ENCODE assay signal across 14 cellular contexts in genomic region chr3:134216851-134217250, GRCh38. TPM values are rescaled to one million over a fixed set of nuclear protein-coding genes. Genes with fewer than 3 reads are reported as not detected.
DNase-seq lines count a peak whose midpoint lies in the region; ATAC-seq and TF ChIP-seq lines count a peak whose summit lies in the region.
"Had no signal": no experiment of that assay in that cellular context is flagged by ENCODE, and none has a peak within 500 bp of the region (broad histone marks: within the 10 kb centered on the region; RNA-seq: fewer than 3 reads in every experiment).

No MANE protein-coding gene starts in this region.

- DNase-seq in HCT116 (ENCODE audit: low read depth, low spot score) (no peak), NB4 (ENCODE audit: low read depth) (peak; percentile 4), DMS79 (lab: John Stamatoyannopoulos, UW) (no peak), retina (no peak)
- no peak for DNase-seq in effector memory CD8-positive, alpha-beta T cell
- peak; percentile 77 for DNase-seq in natural killer cell treated with Interleukin-12 subunit alpha and Interleukin-12 subunit beta and Interleukin-15 and Interleukin-18, amount 100 ng/mL, for 72 hours (ENCODE audit: low spot score)
- DNase-seq: ACHN; CD4-positive, CD25-positive, alpha-beta regulatory T cell; DMS 273 treated with DMSO at 0.1 percent for 48 hours; GOT3; H9 had no signal

- no peak for TF ChIP-seq CTCF in HCT116 (IDR thresholded peaks at IDR 0.05 in 2 of 3, conservative IDR thresholded peaks at IDR 0.05 in 1 of 3; ENCODE audit: borderline replicate concordance in 1 of 3, insufficient read depth in 1 of 3, low read depth in 2 of 3, low read length in 2 of 3)
- TF ChIP-seq CTCF in NB4 (IDR thresholded peaks at IDR 0.05; ENCODE audit: low read depth, low read length): no peak

- H3K4me2 ChIP-seq in HCT116 (ENCODE audit: low read length): no peak overlapping the region
- H3K4me2 ChIP-seq: BLaER1 treated with 17β-estradiol and CSF1 and Interleukin-3, amounts not matched to agents 10 nM and 100 nM had no signal

- peaks cover 14 to 39% of the 10 kb centered on the region in 2 donors for H3K4me1 Mint-ChIP-seq in effector memory CD8-positive, alpha-beta T cell (ENCODE audit: low read depth in 2 of 2)
- peaks cover 32 to 34% of the 10 kb centered on the region in 2 donors for H3K4me1 Mint-ChIP-seq in natural killer cell treated with Interleukin-12 subunit alpha and Interleukin-12 subunit beta and Interleukin-15 and Interleukin-18, amount 100 ng/mL, for 72 hours (ENCODE audit: low read depth in 2 of 2)

- CTCF ChIA-PET in HCT116 (lab: Charles Lee): no interaction called here

- no peaks in the 10 kb centered on the region for H3K27me3 ChIP-seq in HCT116 (ENCODE audit: insufficient read depth, low read length)
- H3K27me3 ChIP-seq: BLaER1 treated with 17β-estradiol and CSF1 and Interleukin-3, amounts not matched to agents 10 nM and 100 nM had no signal

- H2AFZ ChIP-seq in HCT116 (ENCODE audit: low read depth, low read length, poor library complexity, severe bottlenecking): no peak overlapping the region

- no peak overlapping the region for H3K4me3 ChIP-seq in HCT116 (replicated peaks in 1 of 2; ENCODE audit: low read depth in 1 of 2, low read length in 2 of 2)
- H3K4me3 ChIP-seq in NB4 (ENCODE audit: low read depth, low read length): no peak overlapping the region
- H3K4me3 ChIP-seq: BLaER1 treated with 17β-estradiol and CSF1 and Interleukin-3, amounts not matched to agents 10 nM and 100 nM had no signal

- H3K9me3 Mint-ChIP-seq in effector memory CD8-positive, alpha-beta T cell: no peaks in the 10 kb centered on the region
- H3K9me3 Mint-ChIP-seq in natural killer cell treated with Interleukin-12 subunit alpha and Interleukin-12 subunit beta and Interleukin-15 and Interleukin-18, amount 100 ng/mL, for 72 hours: no peaks in the 10 kb centered on the region
- H3K9me3 Mint-ChIP-seq: CD4-positive, CD25-positive, alpha-beta regulatory T cell; H9 had no signal

- TF ChIP-seq POLR2A in HCT116 (IDR thresholded peaks at IDR 0.05; ENCODE audit: borderline replicate concordance, extremely low read depth, insufficient read depth, insufficient read length) (no peak), NB4 (IDR thresholded peaks at IDR 0.05; ENCODE audit: extremely low read depth, insufficient read length) (no peak)

- no peaks in the 10 kb centered on the region for H3K27me3 Mint-ChIP-seq in effector memory CD8-positive, alpha-beta T cell
- H3K27me3 Mint-ChIP-seq in natural killer cell treated with Interleukin-12 subunit alpha and Interleukin-12 subunit beta and Interleukin-15 and Interleukin-18, amount 100 ng/mL, for 72 hours: peaks cover 0 to 14% of the 10 kb centered on the region in 2 donors
- H3K27me3 Mint-ChIP-seq: CD4-positive, CD25-positive, alpha-beta regulatory T cell had no signal

- H3K9me2 ChIP-seq in HCT116 (ENCODE audit: insufficient read depth): no peaks in the 10 kb centered on the region

- intact Hi-C loops in HCT116 (cut with micrococcal nuclease): loop anchor here (10.0 kb wide), 2 partner anchors 158 to 1492 kb away; partner anchors contain the start of genes AMOTL2 and NPHP3

- no peak for ATAC-seq in HCT116
- ATAC-seq in effector memory CD8-positive, alpha-beta T cell (replicated peaks): no peak
- ATAC-seq in natural killer cell treated with Interleukin-12 subunit alpha and Interleukin-12 subunit beta and Interleukin-15 and Interleukin-18, amount 100 ng/mL, for 72 hours: peak; percentile 94 to 98
- no peak for ATAC-seq in HG02852 (IDR thresholded peaks at IDR 0.05; ENCODE audit: unreplicated experiment)
- ATAC-seq: HepG2 had no signal

- no peaks in the 10 kb centered on the region for H3K36me3 ChIP-seq in HCT116 (ENCODE audit: control insufficient read depth in 1 of 2, insufficient read depth in 2 of 2, low read length in 2 of 2)

- H3K27ac Mint-ChIP-seq in effector memory CD8-positive, alpha-beta T cell: peak overlapping the region; percentile 38 to 82
- peak overlapping the region in 1 of 2 donors; percentile 17 for H3K27ac Mint-ChIP-seq in natural killer cell treated with Interleukin-12 subunit alpha and Interleukin-12 subunit beta and Interleukin-15 and Interleukin-18, amount 100 ng/mL, for 72 hours

- POLR2A ChIA-PET in HCT116 (lab: Charles Lee): no interaction called here

- no peaks in the 10 kb centered on the region for H4K20me1 ChIP-seq in HCT116 (ENCODE audit: insufficient read depth)

- TSS peak; percentile 19 for BruUV-seq in HCT116 (replicated peaks; lab: Mats Ljungman, UMichigan)

- no peak overlapping the region for H3K27ac ChIP-seq in HCT116 (ENCODE audit: low read depth, low read length)
- H3K27ac ChIP-seq: BLaER1 treated with 17β-estradiol and CSF1 and Interleukin-3, amounts not matched to agents 10 nM and 100 nM had no signal

- peaks cover 52% of the 10 kb centered on the region for H3K79me2 ChIP-seq in HCT116 (ENCODE audit: insufficient read depth, low read length)

- no peaks in the 10 kb centered on the region for H3K9me3 ChIP-seq in HCT116 (ENCODE audit: control insufficient read depth in 1 of 2, insufficient read depth in 1 of 2, low read depth in 1 of 2, low read length in 2 of 2)
- H3K9me3 ChIP-seq: BLaER1 treated with 17β-estradiol and CSF1 and Interleukin-3, amounts not matched to agents 10 nM and 100 nM had no signal

- no peaks in the 10 kb centered on the region for H3K4me1 ChIP-seq in HCT116 (ENCODE audit: control insufficient read depth in 1 of 2, insufficient read depth in 2 of 2, low read length in 2 of 2)

- TF ChIP-seq RAD21 in HCT116 (IDR thresholded peaks at IDR 0.05; ENCODE audit: low read depth): no peak

- RAD21 ChIA-PET in HCT116 (lab: Charles Lee; ENCODE audit: low non-redundant PET in 1 of 2, low total read pairs in 2 of 2, uncharacterized antibody in 2 of 2, unreplicated experiment in 2 of 2): no interaction called here

- peaks cover 7% of the 10 kb centered on the region for H3K36me3 Mint-ChIP-seq in effector memory CD8-positive, alpha-beta T cell (ENCODE audit: insufficient read depth)
- no peaks in the 10 kb centered on the region for H3K36me3 Mint-ChIP-seq in natural killer cell treated with Interleukin-12 subunit alpha and Interleukin-12 subunit beta and Interleukin-15 and Interleukin-18, amount 100 ng/mL, for 72 hours

- no peak overlapping the region for H3K4me3 Mint-ChIP-seq in effector memory CD8-positive, alpha-beta T cell
- H3K4me3 Mint-ChIP-seq in natural killer cell treated with Interleukin-12 subunit alpha and Interleukin-12 subunit beta and Interleukin-15 and Interleukin-18, amount 100 ng/mL, for 72 hours: peak overlapping the region; percentile 58
- H3K4me3 Mint-ChIP-seq: CD4-positive, CD25-positive, alpha-beta regulatory T cell; H9 had no signal

- no peak overlapping the region for H3K9ac ChIP-seq in HCT116 (ENCODE audit: low read length)
- H3K9ac ChIP-seq: BLaER1 treated with 17β-estradiol and CSF1 and Interleukin-3, amounts not matched to agents 10 nM and 100 nM had no signal

TF ChIP-seq in HCT116, 20 proteins besides CTCF, POLR2A, EP300 and RAD21:
- no peak for TF ChIP-seq SP1 (IDR thresholded peaks at IDR 0.05; ENCODE audit: low read depth)

RNA-seq across cellular contexts. Expression of gene RYK, which starts 33.8 kb away (rescaled TPM):
- 55.2 TPM for total RNA-seq in HCT116 (2021; ENCODE audit: unreplicated experiment)
- 26.6 and 34.7 TPM in 2 replicates for polyA plus RNA-seq in HCT116 (2012)
- 10 to 100 TPM; 20.6 to 20.8 TPM for total RNA-seq in natural killer cell treated with Interleukin-12 subunit alpha and Interleukin-12 subunit beta and Interleukin-15 and Interleukin-18, amount 100 ng/mL, for 72 hours

Comparison
In these comparisons a context has a peak if more than half of its experiments do, and no peak if none do; other contexts are left out.
1. ATAC-seq: peak in natural killer cell treated with Interleukin-12 subunit alpha and Interleukin-12 subunit beta and Interleukin-15 and Interleukin-18, amount 100 ng/mL, for 72 hours (2 of 2); none in HCT116 (single experiment), effector memory CD8-positive, alpha-beta T cell (single experiment) and HG02852 (single experiment).
2. DNase-seq: peak in NB4 (single experiment) and natural killer cell treated with Interleukin-12 subunit alpha and Interleukin-12 subunit beta and Interleukin-15 and Interleukin-18, amount 100 ng/mL, for 72 hours (single experiment); none in HCT116 (single experiment), effector memory CD8-positive, alpha-beta T cell (0 of 3), DMS79 (single experiment) and retina (single experiment).